Comparison of ENCODE assay signal across 8 cellular contexts in genomic region chr6:104705095-104705707, GRCh38.
DNase-seq lines count a peak whose midpoint lies in the region; ATAC-seq and TF ChIP-seq lines count a peak whose summit lies in the region.

No MANE protein-coding gene starts in this region.

- H3K9me3 Mint-ChIP-seq in natural killer cell, result no peaks in the 10 kb centered on the region

- peak; percentile 64 for ATAC-seq in GM21381 (IDR thresholded peaks at IDR 0.05; ENCODE audit: unreplicated experiment)
- peak in 2 of 3 donors; percentile 62 to 81 for ATAC-seq in natural killer cell
- no peak for ATAC-seq in GM21515 (IDR thresholded peaks at IDR 0.05; ENCODE audit: unreplicated experiment)
- ATAC-seq in HG03469 (IDR thresholded peaks at IDR 0.05; ENCODE audit: unreplicated experiment), result no peak
- ATAC-seq in GM18498 (IDR thresholded peaks at IDR 0.05; ENCODE audit: unreplicated experiment), result no peak

- CTCF ChIA-PET in RWPE1 (lab: Yijun Ruan, JAX), result no interaction called here

- peaks cover 0 to 6% of the 10 kb centered on the region in 2 donors for H3K27me3 Mint-ChIP-seq in natural killer cell (ENCODE audit: low read depth in 2 of 2)

- H3K36me3 Mint-ChIP-seq in natural killer cell, result no peaks in the 10 kb centered on the region

- no peak overlapping the region for H3K4me3 ChIP-seq in cardiac fibroblast (replicated peaks in 1 of 2; ENCODE audit: low read depth in 2 of 2, low read length in 2 of 2)

- DNase-seq in RWPE1 (ENCODE audit: low spot score), result peak; percentile 36
- peak; percentile 81 to 96 for DNase-seq in cardiac fibroblast (ENCODE audit: low read depth in 2 of 2)
- no peak for DNase-seq in natural killer cell
- no peak for DNase-seq in NCI-H187 treated with DMSO at 0.1 percent for 48 hours (lab: John Stamatoyannopoulos, UW)

- peak overlapping the region; percentile 82 for H3K4me3 Mint-ChIP-seq in natural killer cell

- no peak for TF ChIP-seq CTCF in RWPE1 (conservative IDR thresholded peaks at IDR 0.05; ENCODE audit: low read depth)
- TF ChIP-seq CTCF in cardiac fibroblast (IDR thresholded peaks at IDR 0.05; ENCODE audit: low read depth, low read length), result no peak
- TF ChIP-seq CTCF in natural killer cell (IDR thresholded peaks at IDR 0.05), result no peak

- H3K4me1 Mint-ChIP-seq in natural killer cell, result peaks cover 28 to 34% of the 10 kb centered on the region in 2 donors

- POLR2A ChIA-PET in RWPE1 (lab: Yijun Ruan, JAX; ENCODE audit: low non-redundant PET), result no interaction called here

- no peak overlapping the region for H3K27ac ChIP-seq in RWPE1

- H3K27ac Mint-ChIP-seq in natural killer cell, result peak overlapping the region; percentile 51 to 62

- intact Hi-C loops in natural killer cell (cut with micrococcal nuclease), result no loop called here

Comparison
In these comparisons a context has a peak if more than half of its experiments do, and no peak if none do; other contexts are left out.
1. ATAC-seq: peak in GM21381 (single experiment) and natural killer cell (2 of 3); none in GM21515 (single experiment), HG03469 (single experiment) and GM18498 (single experiment).
2. DNase-seq: peak in RWPE1 (single experiment) and cardiac fibroblast (2 of 2); none in natural killer cell (single experiment) and NCI-H187 treated with DMSO at 0.1 percent for 48 hours (single experiment).